Comparison of ENCODE assay signal across 10 cellular contexts in the genomic region with DNA sequence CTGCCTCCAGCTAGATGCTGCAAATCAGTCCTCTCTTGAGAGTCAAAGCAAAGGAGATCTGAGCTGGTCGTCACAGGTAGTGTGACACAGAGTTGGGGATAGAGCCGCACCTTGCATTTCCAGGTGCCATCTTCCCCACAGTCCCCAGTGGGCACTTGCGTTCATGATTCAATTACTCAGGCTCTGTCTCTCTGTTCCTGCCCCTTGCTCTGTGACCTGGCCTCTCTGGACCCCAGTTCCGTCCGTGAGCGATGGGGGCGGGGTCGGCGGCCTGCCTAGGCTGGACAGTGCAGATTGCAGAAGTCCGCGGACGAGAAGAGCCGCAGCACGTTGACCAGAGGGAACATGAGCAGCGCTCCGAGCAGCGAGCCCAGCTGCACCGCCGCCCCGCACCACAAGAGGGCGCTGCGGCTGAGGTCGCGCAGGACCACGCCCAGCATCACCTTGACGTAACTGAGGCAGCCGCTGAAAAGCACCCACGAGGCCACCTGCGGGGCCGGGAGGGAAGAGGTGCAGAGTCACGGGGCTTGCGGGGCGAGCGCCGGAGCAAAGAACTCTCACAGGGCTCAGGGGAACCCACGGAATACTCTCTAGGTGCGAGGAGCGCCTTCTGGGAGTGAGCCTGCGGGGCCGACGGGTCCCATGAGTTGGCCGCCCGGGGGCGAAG. TPM values are rescaled to one million over a fixed set of nuclear protein-coding genes. Genes with fewer than 3 reads are reported as not detected.
DNase-seq lines count a peak whose midpoint lies in the region; ATAC-seq, FAIRE-seq and TF ChIP-seq lines count a peak whose summit lies in the region.
"Had no signal": no experiment of that assay in that cellular context is flagged by ENCODE, and none has a peak within 500 bp of the region (broad histone marks: within the 10 kb centered on the region; RNA-seq: fewer than 3 reads in every experiment).

No MANE protein-coding gene starts in this region.

- H3K9me3 Mint-ChIP-seq in neural progenitor cell, result peaks cover 2% of the 10 kb centered on the region
- H3K9me3 Mint-ChIP-seq: T-helper 1 cell treated with Interleukin-12 subunit alpha and Interleukin-12 subunit beta and Interleukin-4 antibody, amounts not matched to agents 30 μg/mL and 1 μg/mL, for 36 hours had no signal

- H3K36me3 ChIP-seq in RWPE2 (ENCODE audit: low read depth) (no peaks in the 10 kb centered on the region), H1 (ENCODE audit: control insufficient read depth in 2 of 4, insufficient read depth in 4 of 4, low read length in 3 of 4) (no peaks in the 10 kb centered on the region), neural progenitor cell (no peaks in the 10 kb centered on the region)

- TF ChIP-seq CTCF in GM12872 (IDR thresholded peaks at IDR 0.05; ENCODE audit: insufficient read depth, low read depth, low read length), result peak; percentile 84
- TF ChIP-seq CTCF in RWPE2 (IDR thresholded peaks at IDR 0.05; ENCODE audit: poor library complexity, severe bottlenecking), result peak; percentile 72
- TF ChIP-seq CTCF in H1 (IDR thresholded peaks at IDR 0.05; ENCODE audit: control extremely low read depth in 1 of 3, insufficient read depth in 1 of 3, low read depth in 1 of 3, low read length in 3 of 3), result peak; percentile 77 to 100 (median 98)
- TF ChIP-seq CTCF in neural progenitor cell (IDR thresholded peaks at IDR 0.05), result peak; percentile 94

- CTCF ChIA-PET in H1 (lab: Charles Lee; ENCODE audit: partially characterized antibody), result interaction anchor here (0.6 to 1.9 kb wide), 25 partner anchors 8 to 521 kb away, joined by 3 to 13 read pairs (median 3); a partner anchor contains a TSS

- peak overlapping the region; percentile 7 to 65; a peak in 3 of 4 replicates for H3K4me2 ChIP-seq in H1 (ENCODE audit: insufficient read depth in 1 of 2, low read depth in 2 of 2, low read length in 2 of 2)
- H3K4me2 ChIP-seq in neural progenitor cell, result peak overlapping the region; percentile 72

- H3K18ac ChIP-seq in H1 (ENCODE audit: extremely low read depth, low read length), result 0 out of 2 replicates have a peak overlapping the region, but pooled peaks have one; percentile 66

- H3K27me3 ChIP-seq in RWPE2 (ENCODE audit: insufficient read depth, poor library complexity, severe bottlenecking) (no peaks in the 10 kb centered on the region), H1 (replicated peaks in 1 of 4; ENCODE audit: control insufficient read depth in 3 of 4, extremely low read depth in 1 of 4, insufficient read depth in 3 of 4, low read length in 3 of 4) (peaks cover 2 to 9% (median 8%) of the 10 kb centered on the region in 4 experiments; a peak in 6 of 7 replicates), neural progenitor cell (peaks cover 35% of the 10 kb centered on the region)

- H3K27ac Mint-ChIP-seq in neural progenitor cell, result no peak overlapping the region
- H3K27ac Mint-ChIP-seq: T-helper 1 cell treated with Interleukin-12 subunit alpha and Interleukin-12 subunit beta and Interleukin-4 antibody, amounts not matched to agents 30 μg/mL and 1 μg/mL, for 36 hours had no signal

- peaks cover 18% of the 10 kb centered on the region for H3K27me3 Mint-ChIP-seq in neural progenitor cell (ENCODE audit: insufficient read depth, low read depth)

- H3F3A ChIP-seq in neural progenitor cell (ENCODE audit: low read depth), result no peaks in the 10 kb centered on the region

- H3K79me1 ChIP-seq in H1 (ENCODE audit: low read depth, low read length), result no peaks in the 10 kb centered on the region

- H2BK5ac ChIP-seq in H1 (ENCODE audit: low read depth, low read length), result no peak overlapping the region

- H2BK120ac ChIP-seq in H1 (replicated peaks; ENCODE audit: low read depth, low read length), result no peak overlapping the region

- no peak overlapping the region for H3K4me3 Mint-ChIP-seq in neural progenitor cell
- H3K4me3 Mint-ChIP-seq: T-helper 1 cell treated with Interleukin-12 subunit alpha and Interleukin-12 subunit beta and Interleukin-4 antibody, amounts not matched to agents 30 μg/mL and 1 μg/mL, for 36 hours had no signal

- peak; percentile 38; the same call in 2 of the 3 replicates for ATAC-seq in RWPE2 (ENCODE audit: low read depth)
- ATAC-seq in GM19397 (IDR thresholded peaks at IDR 0.05; ENCODE audit: unreplicated experiment), result no peak

- DNase-seq in RWPE2 (ENCODE audit: low spot score) (no peak), H1 (ENCODE audit: low read depth in 1 of 2, low spot score in 2 of 2) (peak; percentile 59 to 94), neural progenitor cell (ENCODE audit: low spot score) (peak; percentile 80), MV-4-11 (lab: John Stamatoyannopoulos, UW) (no peak), NCI-H1105 (lab: John Stamatoyannopoulos, UW) (no peak), NCI-H526 treated with DMSO at 0.1 percent for 48 hours (lab: John Stamatoyannopoulos, UW) (no peak)

- peaks cover 5% of the 10 kb centered on the region for H3K4me1 Mint-ChIP-seq in neural progenitor cell

- H4K91ac ChIP-seq in H1 (replicated peaks; ENCODE audit: insufficient read length, low read length), result no peak overlapping the region

- H3K23me2 ChIP-seq in H1 (ENCODE audit: low read depth, low read length), result no peaks in the 10 kb centered on the region

- H3K14ac ChIP-seq in H1 (ENCODE audit: insufficient read length), result no peak overlapping the region

- no peak overlapping the region for H2BK15ac ChIP-seq in H1 (ENCODE audit: low read length)

- no peak overlapping the region for H2BK20ac ChIP-seq in H1 (ENCODE audit: low read length)

- H4K20me1 ChIP-seq in H1 (replicated peaks in 1 of 2; ENCODE audit: control insufficient read depth in 1 of 2, insufficient read depth in 2 of 2, low read length in 2 of 2), result no peaks in the 10 kb centered on the region
- no peaks in the 10 kb centered on the region for H4K20me1 ChIP-seq in neural progenitor cell (ENCODE audit: low read depth)

- peak overlapping the region; percentile 65; the same call in 1 of the 2 replicates for H2AFZ ChIP-seq in H1 (ENCODE audit: low read length)
- no peak overlapping the region for H2AFZ ChIP-seq in neural progenitor cell (replicated peaks)

- peak; percentile 32 to 51; a peak in 3 of 4 replicates for TF ChIP-seq RAD21 in H1 (IDR thresholded peaks at IDR 0.05 in 1 of 2, conservative IDR thresholded peaks at IDR 0.05 in 1 of 2; ENCODE audit: low read depth in 2 of 2, low read length in 2 of 2)

- H3K9me3 ChIP-seq in RWPE2 (ENCODE audit: severe bottlenecking), result no peaks in the 10 kb centered on the region
- H3K9me3 ChIP-seq in H1 (ENCODE audit: insufficient read depth in 2 of 2, low read depth in 1 of 2, low read length in 1 of 2), result no peaks in the 10 kb centered on the region
- no peaks in the 10 kb centered on the region for H3K9me3 ChIP-seq in neural progenitor cell (ENCODE audit: low read depth)

- no peak for FAIRE-seq in H1 (lab: Jason Lieb, UNC)

- no peak overlapping the region for H2AK5ac ChIP-seq in H1 (ENCODE audit: low read depth, low read length)

- peak overlapping the region; percentile 69 for H4K8ac ChIP-seq in H1 (ENCODE audit: extremely low read depth, insufficient read depth, low read length)

- H3K56ac ChIP-seq in H1 (replicated peaks; ENCODE audit: insufficient read length, low read depth, low read length), result no peak overlapping the region

- TF ChIP-seq EP300 in H1 (IDR thresholded peaks at IDR 0.05; ENCODE audit: borderline replicate concordance in 1 of 2, low read depth in 2 of 2, low read length in 2 of 2), result no peak

- no peak overlapping the region for H2BK12ac ChIP-seq in H1 (ENCODE audit: low read depth, low read length)

- H3K4ac ChIP-seq in H1 (replicated peaks; ENCODE audit: insufficient read length, low read depth, low read length), result no peak overlapping the region

- H4K5ac ChIP-seq in H1 (ENCODE audit: insufficient read length, low read depth, low read length), result no peak overlapping the region

- H3K9ac ChIP-seq in H1 (replicated peaks in 1 of 4; ENCODE audit: extremely low read depth in 1 of 4, low read depth in 3 of 4, low read length in 3 of 4) (no peak overlapping the region), neural progenitor cell (no peak overlapping the region)

- H3K4me1 ChIP-seq in RWPE2 (ENCODE audit: insufficient read depth, poor library complexity, severe bottlenecking) (no peaks in the 10 kb centered on the region), H1 (replicated peaks in 1 of 4; ENCODE audit: control insufficient read depth in 3 of 4, insufficient read depth in 4 of 4, low read length in 3 of 4) (peaks cover 0 to 3% (median under 1%) of the 10 kb centered on the region in 4 experiments; a peak in 2 of 7 replicates), neural progenitor cell (peaks cover 6% of the 10 kb centered on the region)

- H3K27ac ChIP-seq in RWPE2 (ENCODE audit: poor library complexity, severe bottlenecking) (no peak overlapping the region), H1 (ENCODE audit: low read depth, low read length) (no peak overlapping the region), neural progenitor cell (no peak overlapping the region)

- 17% methylated on average over 37 of the region's 44 CpGs; no CpG with 5 or more reads in 1 of the 2 experiments for WGBS in H1 (ENCODE audit: extremely low coverage in 1 of 2, insufficient coverage in 1 of 2, insufficient read length in 1 of 2, insufficient replicate concordance in 2 of 2, low coverage in 1 of 2, low lambda C conversion rate in 2 of 2, missing lambda C conversion rate in 1 of 2), 2 experiments

- H3K4me3 ChIP-seq in RWPE2 (ENCODE audit: severe bottlenecking) (no peak overlapping the region), H1 (ENCODE audit: extremely low read depth in 1 of 4, insufficient read depth in 2 of 4, low read depth in 3 of 4, low read length in 4 of 4) (peak overlapping the region in 2 of 4 experiments; percentile 26 to 42; a peak in 5 of 8 replicates), neural progenitor cell (no peak overlapping the region)

- POLR2A ChIA-PET in H1 (lab: Charles Lee; ENCODE audit: partially characterized antibody), result no interaction called here

- no peaks in the 10 kb centered on the region for H3K36me3 Mint-ChIP-seq in neural progenitor cell

- no peak for TF ChIP-seq POLR2A in H1 (IDR thresholded peaks at IDR 0.05; ENCODE audit: control extremely low read depth in 1 of 2, low read depth in 2 of 2, low read length in 2 of 2)

- no peak overlapping the region for H3K23ac ChIP-seq in H1 (ENCODE audit: insufficient read length)

- H3K79me2 ChIP-seq in H1 (ENCODE audit: control insufficient read depth in 1 of 2, insufficient read depth in 2 of 2, low read length in 2 of 2), result no peaks in the 10 kb centered on the region
- no peaks in the 10 kb centered on the region for H3K79me2 ChIP-seq in neural progenitor cell (ENCODE audit: low read depth)

RNA-seq across cellular contexts. Expression of a gene that starts 7.4 kb away (rescaled TPM):
- total RNA-seq in H1 (2021; fragmentation: NEBNext Ultra II Directional; extraction: Animal tissue kit (Norgen Biotek cat#: 25700)), result 3.9 and 4.2 TPM in 2 replicates
- 2.3 and 4.2 TPM in 2 replicates for polyA plus RNA-seq in H1 (2011; rRNA removed)
- polyA plus RNA-seq in H1 (2011; cell fraction: cytosol; rRNA removed), result 1.8 TPM
- 3.1 TPM for polyA plus RNA-seq in H1 (2011; cell fraction: nucleus; rRNA removed)
- 1.6 to 2.4 TPM (median 2.0 TPM) in 4 replicates for polyA plus RNA-seq in H1 (2012, experiment 1 of 2)
- 2.2 TPM for polyA plus RNA-seq in H1 (2012, experiment 2 of 2)
- 4.1 TPM for polyA plus RNA-seq in H1 (2013, experiment 1 of 2)
- 4.2 TPM for polyA plus RNA-seq in H1 (2013, experiment 2 of 2)
- 2.0 and 2.7 TPM in 2 replicates for polyA minus RNA-seq in H1 (2011; rRNA and poly(A)+ RNA removed)
- 2.1 TPM for polyA minus RNA-seq in H1 (2011; cell fraction: cytosol; rRNA and poly(A)+ RNA removed)
- 2.5 TPM for polyA minus RNA-seq in H1 (2011; cell fraction: nucleus; rRNA and poly(A)+ RNA removed)
- 0.56 TPM in 1 of 2 replicates, not detected in the other for total RNA-seq in neural progenitor cell (ENCODE audit: low replicate concordance)
- total RNA-seq: myocyte had no signal

Comparison
In these comparisons a context has a peak if more than half of its experiments do, and no peak if none do; other contexts are left out.
1. DNase-seq: peak in H1 (2 of 2) and neural progenitor cell (single experiment); none in RWPE2 (single experiment), MV-4-11 (single experiment), NCI-H1105 (single experiment) and NCI-H526 treated with DMSO at 0.1 percent for 48 hours (single experiment).
2. Peak in every context shown above with its lines, with median percentiles within 50 percentile points of each other: CTCF ChIP-seq.